ENCODE assay signal across 9 cellular contexts in the genomic region with DNA sequence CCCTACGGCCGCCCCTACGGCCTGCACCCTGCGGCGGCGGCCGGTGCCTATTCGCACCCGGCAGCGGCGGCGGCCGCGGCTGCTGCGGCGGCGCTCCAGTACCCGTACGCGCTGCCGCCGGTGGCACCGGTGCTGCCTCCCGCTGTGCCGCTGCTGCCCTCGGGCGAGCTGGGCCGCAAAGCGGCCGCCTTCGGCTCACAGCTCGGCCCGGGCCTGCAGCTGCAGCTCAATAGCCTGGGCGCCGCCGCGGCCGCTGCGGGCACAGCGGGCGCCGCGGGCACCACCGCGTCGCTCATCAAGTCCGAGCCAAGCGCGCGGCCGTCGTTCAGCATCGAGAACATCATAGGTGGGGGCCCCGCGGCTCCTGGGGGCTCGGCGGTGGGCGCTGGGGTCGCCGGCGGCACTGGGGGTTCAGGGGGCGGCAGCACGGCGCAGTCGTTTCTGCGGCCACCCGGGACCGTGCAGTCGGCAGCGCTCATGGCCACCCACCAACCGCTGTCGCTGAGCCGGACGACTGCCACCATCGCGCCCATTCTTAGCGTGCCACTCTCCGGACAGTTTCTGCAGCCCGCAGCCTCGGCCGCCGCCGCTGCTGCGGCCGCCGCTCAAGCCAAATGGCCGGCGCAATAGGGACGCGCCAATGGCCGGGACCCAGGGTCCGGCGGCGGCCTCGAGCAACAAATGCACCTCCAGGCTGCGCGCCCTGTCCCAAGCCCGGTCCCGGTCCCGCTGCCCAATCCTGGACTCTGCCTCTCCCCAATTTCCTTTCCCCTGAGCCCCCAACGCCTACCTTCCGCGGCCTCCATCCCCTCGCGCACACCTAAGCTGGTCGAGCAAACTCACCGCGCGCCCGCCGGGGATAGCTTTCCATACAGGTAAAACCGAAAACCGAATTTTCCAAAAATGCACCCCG. TPM values are rescaled to one million over a fixed set of nuclear protein-coding genes. Genes with fewer than 3 reads are reported as not detected.
A peak's percentile ranks its signal among the peaks of the same experiment; 100 is the strongest.
DNase-seq lines count a peak whose midpoint lies in the region; ATAC-seq, FAIRE-seq and TF ChIP-seq lines count a peak whose summit lies in the region.
"Had no signal": no experiment of that assay in that cellular context is flagged by ENCODE, and none has a peak within 500 bp of the region (broad histone marks: within the 10 kb centered on the region; RNA-seq: fewer than 3 reads in every experiment).

No MANE protein-coding gene starts in this region.

- peak; percentile 59 for DNase-seq in COR-L47 (lab: John Stamatoyannopoulos, UW)
- no peak for DNase-seq in HEK293T (ENCODE audit: extremely low spot score)
- no peak for DNase-seq in K562 (ENCODE audit: extremely low read depth in 1 of 4, low spot score in 3 of 4)
- peak; percentile 50 for DNase-seq in nephron progenitor cell
- DNase-seq in NCI-H510A treated with DMSO at 0.1 percent for 48 hours (lab: John Stamatoyannopoulos, UW), result no peak
- DNase-seq: hippocampal formation had no signal

- POLR2A ChIA-PET in HEK293T (lab: Yijun Ruan, JAX) (interaction anchor here (0.9 to 3.0 kb wide), 4 partner anchors 12 to 119 kb away, joined by 3 to 9 read pairs (median 6); a partner anchor contains a TSS), K562 (lab: Yijun Ruan, JAX) (interaction anchor here (0.6 to 1.2 kb wide), 4 partner anchors 11 to 199 kb away, joined by 3 to 4 read pairs (median 3); a partner anchor contains a TSS)

- H3K4me3 ChIP-seq in K562, result no peak overlapping the region

- CTCF ChIA-PET in HEK293T (lab: Yijun Ruan, JAX) (interaction anchor here (0.6 kb wide), 1 partner anchor 601 kb away, joined by 3 read pairs; no protein-coding TSS in a partner anchor), K562 (lab: Yijun Ruan, JAX; ENCODE audit: low intra/inter-chr PET ratio) (no interaction called here)

- no peak for FAIRE-seq in K562 (lab: Jason Lieb, UNC)

- no peaks in the 10 kb centered on the region for H3K36me3 Mint-ChIP-seq in nephron progenitor cell (ENCODE audit: low read depth)

- H3K4me1 ChIP-seq in K562 (replicated peaks in 1 of 2; ENCODE audit: control insufficient read depth in 2 of 2, insufficient read depth in 2 of 2, low read length in 2 of 2), result peaks cover 4 to 32% of the 10 kb centered on the region in 2 experiments; a peak in 3 of 5 replicates

- no peak for TF ChIP-seq POLR2A in K562 (conservative IDR thresholded peaks at IDR 0.05)

- H3K9me3 ChIP-seq in K562 (replicated peaks; ENCODE audit: control insufficient read depth, insufficient read depth, low read depth, low read length), result no peaks in the 10 kb centered on the region

- in situ Hi-C loops in K562 (cut with MboI), result no loop called here

- no TSS peak for BruUV-seq in K562 (replicated peaks; lab: Mats Ljungman, UMichigan)

- no peaks in the 10 kb centered on the region for H3K36me3 ChIP-seq in K562 (ENCODE audit: control insufficient read depth, insufficient read depth, low read length)

- H3K4me3 Mint-ChIP-seq in nephron progenitor cell, result peak overlapping the region; percentile 64

- peaks cover 16 to 41% of the 10 kb centered on the region in 2 experiments; a peak in 4 of 5 replicates for H3K27me3 ChIP-seq in K562 (ENCODE audit: control insufficient read depth in 2 of 2, insufficient read depth in 2 of 2, low read length in 2 of 2)

- H3K4me1 Mint-ChIP-seq in nephron progenitor cell, result peaks cover 18% of the 10 kb centered on the region

- TF ChIP-seq RAD21 in K562 (CRISPR knock-in tag; conservative IDR thresholded peaks at IDR 0.05 in 1 of 2, IDR thresholded peaks at IDR 0.05 in 1 of 2), result no peak

- no peak overlapping the region for H3K27ac ChIP-seq in K562 (ENCODE audit: extremely low read depth, low read depth, low read length)

- H3K9ac ChIP-seq in K562 (ENCODE audit: insufficient read depth in 1 of 2, low read depth in 2 of 2, low read length in 2 of 2), result no peak overlapping the region

- no peak overlapping the region for H2AFZ ChIP-seq in K562 (ENCODE audit: low read depth, low read length)

- H4K20me1 ChIP-seq in K562 (replicated peaks; ENCODE audit: control insufficient read depth, insufficient read depth, low read length), result no peaks in the 10 kb centered on the region

- intact Hi-C loops in K562 (cut with micrococcal nuclease), result no loop called here

- H3K27ac Mint-ChIP-seq in nephron progenitor cell, result no peak overlapping the region

- H3K4me2 ChIP-seq in K562 (ENCODE audit: insufficient read depth, low read length), result no peak overlapping the region

- peaks cover 95% of the 10 kb centered on the region for H3K27me3 Mint-ChIP-seq in nephron progenitor cell (ENCODE audit: low read depth, poor library complexity)

- TF ChIP-seq CTCF in K562 (IDR thresholded peaks at IDR 0.05 in 2 of 3, conservative IDR thresholded peaks at IDR 0.05 in 1 of 3; ENCODE audit: insufficient read depth in 2 of 3, low read depth in 1 of 3, low read length in 3 of 3) (no peak), nephron progenitor cell (IDR thresholded peaks at IDR 0.05) (no peak)

- WGBS in K562 (ENCODE audit: insufficient coverage, low coverage, missing lambda C conversion rate), result 87% methylated on average over 32 of the region's 114 CpGs

- ATAC-seq in K562 (no peak), GM21515 (IDR thresholded peaks at IDR 0.05; ENCODE audit: unreplicated experiment) (no peak), GM21447 (IDR thresholded peaks at IDR 0.05; ENCODE audit: unreplicated experiment) (no peak)
- ATAC-seq in activated CD4-positive, CD25-positive, alpha-beta regulatory T cell treated with anti-CD3 and anti-CD28 coated beads, Interleukin-2, amount 50 U/mL, for 24 hours, result no peak

- peaks cover 4% of the 10 kb centered on the region for H3K9me3 Mint-ChIP-seq in nephron progenitor cell

- no peaks in the 10 kb centered on the region for H3K9me1 ChIP-seq in K562 (ENCODE audit: control insufficient read depth, insufficient read depth, low read length)

- no peaks in the 10 kb centered on the region for H3K79me2 ChIP-seq in K562 (ENCODE audit: control insufficient read depth, insufficient read depth, low read length)

- no peak for TF ChIP-seq EP300 in K562 (IDR thresholded peaks at IDR 0.05; ENCODE audit: low read length)

TF ChIP-seq in HEK293T, 16 proteins besides CTCF, POLR2A, EP300 and RAD21:
- TF ChIP-seq TARDBP (IDR thresholded peaks at IDR 0.05), result no peak
- TF ChIP-seq FOXM1 (IDR thresholded peaks at IDR 0.05; ENCODE audit: borderline replicate concordance), result 0 out of 2 replicates have a peak, but pooled peaks have one; percentile 25
- no peak for TF ChIP-seq SP1 (IDR thresholded peaks at IDR 0.05)
TF ChIP-seq in HEK293T: peak in this region for 1.

TF ChIP-seq in K562, 482 proteins besides CTCF, POLR2A, EP300 and RAD21:
- TF ChIP-seq, protein P1, sequence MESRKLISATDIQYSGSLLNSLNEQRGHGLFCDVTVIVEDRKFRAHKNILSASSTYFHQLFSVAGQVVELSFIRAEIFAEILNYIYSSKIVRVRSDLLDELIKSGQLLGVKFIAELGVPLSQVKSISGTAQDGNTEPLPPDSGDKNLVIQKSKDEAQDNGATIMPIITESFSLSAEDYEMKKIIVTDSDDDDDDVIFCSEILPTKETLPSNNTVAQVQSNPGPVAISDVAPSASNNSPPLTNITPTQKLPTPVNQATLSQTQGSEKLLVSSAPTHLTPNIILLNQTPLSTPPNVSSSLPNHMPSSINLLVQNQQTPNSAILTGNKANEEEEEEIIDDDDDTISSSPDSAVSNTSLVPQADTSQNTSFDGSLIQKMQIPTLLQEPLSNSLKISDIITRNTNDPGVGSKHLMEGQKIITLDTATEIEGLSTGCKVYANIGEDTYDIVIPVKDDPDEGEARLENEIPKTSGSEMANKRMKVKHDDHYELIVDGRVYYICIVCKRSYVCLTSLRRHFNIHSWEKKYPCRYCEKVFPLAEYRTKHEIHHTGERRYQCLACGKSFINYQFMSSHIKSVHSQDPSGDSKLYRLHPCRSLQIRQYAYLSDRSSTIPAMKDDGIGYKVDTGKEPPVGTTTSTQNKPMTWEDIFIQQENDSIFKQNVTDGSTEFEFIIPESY (CRISPR knock-in tag; IDR thresholded peaks at IDR 0.05), result peak; percentile 49
- no peak for TF ChIP-seq ZNF197 (CRISPR knock-in tag; IDR thresholded peaks at IDR 0.05; ENCODE audit: low read depth)

RNA-seq across cellular contexts. Expression of a gene that starts 1.8 kb away (rescaled TPM):
- not detected in 2 replicates for total RNA-seq in K562 (2011; cell fraction: chromatin; rRNA removed; ENCODE audit: low replicate concordance)
- total RNA-seq in K562 (2011; cell fraction: nucleolus; rRNA removed), result 0.39 and 0.50 TPM in 2 replicates
- not detected in 2 replicates for total RNA-seq in K562 (2011; cell fraction: nucleoplasm; rRNA removed)
- total RNA-seq in K562 (2014; rRNA removed), result 0.45 and 0.57 TPM in 2 replicates
- total RNA-seq in K562 (2014; rRNA removed; fragmentation: Illumina TruSeq; extraction: Trizol), result 0.07 TPM in 1 of 2 replicates, not detected in the other
- total RNA-seq in K562 (2015; rRNA removed; fragmentation: Illumina TruSeq; extraction: Trizol), result not detected in 2 replicates
- 0.29 and 0.38 TPM in 2 replicates for total RNA-seq in K562 (2021)
- polyA plus RNA-seq in K562 (2011; rRNA removed), result 0.06 and 0.11 TPM in 2 replicates
- 0.12 and 0.24 TPM in 2 replicates for polyA plus RNA-seq in K562 (2011; cell fraction: cytosol; rRNA removed)
- 0.10 and 0.34 TPM in 2 replicates for polyA plus RNA-seq in K562 (2011; cell fraction: nucleus; rRNA removed)
- polyA plus RNA-seq in K562 (2012), result 0.49 and 1.6 TPM in 2 replicates
- not detected in 2 replicates for polyA plus RNA-seq in K562 (2014; fragmentation: Illumina TruSeq; extraction: Trizol)
- polyA plus RNA-seq in K562 (2014; fragmentation: Nextera tagmentation; extraction: Ambion mirVana), result under 1 TPM; 0.10 to 0.13 TPM
- 0.07 and 0.19 TPM in 2 replicates for polyA plus RNA-seq in K562 (2014; rRNA removed)
- polyA minus RNA-seq in K562 (2011; rRNA and poly(A)+ RNA removed), result not detected in 2 replicates
- not detected in 2 replicates for polyA minus RNA-seq in K562 (2011; cell fraction: cytosol; rRNA and poly(A)+ RNA removed)
- polyA minus RNA-seq in K562 (2011; cell fraction: nucleus; rRNA and poly(A)+ RNA removed), result 0.33 TPM in 1 of 2 replicates, not detected in the other

RNA-seq across cellular contexts. Expression of a gene that starts 43.3 kb away (rescaled TPM):
- total RNA-seq in K562 (2011; cell fraction: chromatin; rRNA removed; ENCODE audit: low replicate concordance), result 40.1 and 91.4 TPM in 2 replicates
- 22.1 and 29.7 TPM in 2 replicates for total RNA-seq in K562 (2011; cell fraction: nucleolus; rRNA removed)
- 47.5 and 55.0 TPM in 2 replicates for total RNA-seq in K562 (2011; cell fraction: nucleoplasm; rRNA removed)
- total RNA-seq in K562 (2014; rRNA removed) (18.9 and 21.1 TPM in 2 replicates), K562 (2014; rRNA removed; fragmentation: Illumina TruSeq; extraction: Trizol) (25.4 and 28.0 TPM in 2 replicates), K562 (2015; rRNA removed; fragmentation: Illumina TruSeq; extraction: Trizol) (21.1 and 23.3 TPM in 2 replicates), K562 (2021) (14.6 and 16.9 TPM in 2 replicates)
- polyA plus RNA-seq in K562 (2011; rRNA removed) (22.8 and 35.7 TPM in 2 replicates), K562 (2014; fragmentation: Illumina TruSeq; extraction: Trizol) (16.3 and 18.9 TPM in 2 replicates), K562 (2014; fragmentation: Nextera tagmentation; extraction: Ambion mirVana) (10 to 100 TPM; 26.8 to 29.1 TPM), K562 (2014; rRNA removed) (16.0 and 21.9 TPM in 2 replicates)
- polyA plus RNA-seq in K562 (2011; cell fraction: cytosol; rRNA removed), result 4.6 and 9.9 TPM in 2 replicates
- 28.0 and 34.6 TPM in 2 replicates for polyA plus RNA-seq in K562 (2011; cell fraction: nucleus; rRNA removed)
- 13.1 and 18.3 TPM in 2 replicates for polyA plus RNA-seq in K562 (2012)
- polyA minus RNA-seq in K562 (2011; rRNA and poly(A)+ RNA removed), result 26.1 and 32.9 TPM in 2 replicates
- polyA minus RNA-seq in K562 (2011; cell fraction: cytosol; rRNA and poly(A)+ RNA removed), result 6.6 and 7.6 TPM in 2 replicates
- polyA minus RNA-seq in K562 (2011; cell fraction: nucleus; rRNA and poly(A)+ RNA removed), result 28.1 and 43.3 TPM in 2 replicates

Comparison
In these comparisons a context has a peak if more than half of its experiments do, and no peak if none do; other contexts are left out.
1. DNase-seq: peak in COR-L47 (single experiment) and nephron progenitor cell (single experiment); none in HEK293T (single experiment), K562 (0 of 4) and NCI-H510A treated with DMSO at 0.1 percent for 48 hours (single experiment).